22 cellular contexts compared by ENCODE assay signal in the genomic region with DNA sequence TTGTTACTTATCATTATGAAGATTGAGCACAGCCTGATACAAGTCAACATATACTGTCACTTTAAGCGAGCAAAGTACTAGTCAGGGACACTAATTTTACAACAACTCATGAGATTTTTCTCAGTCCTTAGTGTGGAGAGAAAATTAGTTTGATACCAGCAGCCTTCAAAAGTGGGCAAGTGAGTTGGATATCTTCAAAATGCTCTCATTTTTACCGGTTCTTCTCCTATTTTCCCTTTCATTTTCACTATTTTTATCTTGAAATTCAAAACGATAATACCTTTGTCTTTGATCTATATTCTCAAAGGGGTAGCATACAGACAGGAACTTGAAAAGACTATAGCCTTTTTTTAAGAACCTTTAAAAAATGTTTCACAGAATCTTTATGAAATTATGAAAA. TPM values are rescaled to one million over a fixed set of nuclear protein-coding genes. Genes with fewer than 3 reads are reported as not detected.
DNase-seq lines count a peak whose midpoint lies in the region; ATAC-seq lines count a peak whose summit lies in the region.
"Had no signal": no experiment of that assay in that cellular context is flagged by ENCODE, and none has a peak within 500 bp of the region (broad histone marks: within the 10 kb centered on the region; RNA-seq: fewer than 3 reads in every experiment).

No MANE protein-coding gene starts in this region.

- no peak for ATAC-seq in stimulated activated naive CD8-positive, alpha-beta T cell treated with anti-CD3 and anti-CD28 coated beads, Interleukin-15, Interleukin-2, amounts not matched to agents 100 U/mL and 50 U/mL, for 24 hours
- ATAC-seq in HG02852 (IDR thresholded peaks at IDR 0.05; ENCODE audit: unreplicated experiment) = peak; percentile 51
- peak; percentile 44 for ATAC-seq in activated T-helper 17 cell treated with anti-CD3 and anti-CD28 coated beads, Interleukin-2, amount 50 U/mL, for 72 hours (replicated peaks)
- peak; percentile 59 for ATAC-seq in stimulated activated naive CD8-positive, alpha-beta T cell treated with anti-CD3 and anti-CD28 coated beads, Interleukin-15, amount 100 ng/mL, for 72 hours
- no peak for ATAC-seq in GM19328 (IDR thresholded peaks at IDR 0.05; ENCODE audit: unreplicated experiment)
- ATAC-seq: body of pancreas, PC-3, upper lobe of right lung had no signal

- H3K9me3 Mint-ChIP-seq in stimulated activated naive CD8-positive, alpha-beta T cell treated with anti-CD3 and anti-CD28 coated beads, Interleukin-15, Interleukin-2, amounts not matched to agents 100 ng/mL and 50 ng/mL, for 24 hours = no peaks in the 10 kb centered on the region
- no peaks in the 10 kb centered on the region for H3K9me3 Mint-ChIP-seq in activated T-helper 17 cell treated with anti-CD3 and anti-CD28 coated beads, Interleukin-2, amount 50 U/mL, for 72 hours
- no peaks in the 10 kb centered on the region for H3K9me3 Mint-ChIP-seq in stimulated activated naive CD8-positive, alpha-beta T cell treated with anti-CD3 and anti-CD28 coated beads, Interleukin-15, amount 100 ng/mL, for 72 hours
- H3K9me3 Mint-ChIP-seq: endodermal cell had no signal

- H3K36me3 Mint-ChIP-seq in stimulated activated naive CD8-positive, alpha-beta T cell treated with anti-CD3 and anti-CD28 coated beads, Interleukin-15, Interleukin-2, amounts not matched to agents 100 ng/mL and 50 ng/mL, for 24 hours (ENCODE audit: low read depth) = peaks cover 44% of the 10 kb centered on the region
- H3K36me3 Mint-ChIP-seq in activated T-helper 17 cell treated with anti-CD3 and anti-CD28 coated beads, Interleukin-2, amount 50 U/mL, for 72 hours (ENCODE audit: low read depth) = peaks cover 31% of the 10 kb centered on the region

- H3K27me3 Mint-ChIP-seq in stimulated activated naive CD8-positive, alpha-beta T cell treated with anti-CD3 and anti-CD28 coated beads, Interleukin-15, Interleukin-2, amounts not matched to agents 100 ng/mL and 50 ng/mL, for 24 hours = no peaks in the 10 kb centered on the region
- H3K27me3 Mint-ChIP-seq in activated T-helper 17 cell treated with anti-CD3 and anti-CD28 coated beads, Interleukin-2, amount 50 U/mL, for 72 hours = no peaks in the 10 kb centered on the region
- no peaks in the 10 kb centered on the region for H3K27me3 Mint-ChIP-seq in stimulated activated naive CD8-positive, alpha-beta T cell treated with anti-CD3 and anti-CD28 coated beads, Interleukin-15, amount 100 ng/mL, for 72 hours

- peak overlapping the region; percentile 77 for H3K27ac Mint-ChIP-seq in stimulated activated naive CD8-positive, alpha-beta T cell treated with anti-CD3 and anti-CD28 coated beads, Interleukin-15, Interleukin-2, amounts not matched to agents 100 ng/mL and 50 ng/mL, for 24 hours
- H3K27ac Mint-ChIP-seq in activated T-helper 17 cell treated with anti-CD3 and anti-CD28 coated beads, Interleukin-2, amount 50 U/mL, for 72 hours = peak overlapping the region; percentile 80
- peak overlapping the region; percentile 90 to 97 for H3K27ac Mint-ChIP-seq in stimulated activated naive CD8-positive, alpha-beta T cell treated with anti-CD3 and anti-CD28 coated beads, Interleukin-15, amount 100 ng/mL, for 72 hours

- peak overlapping the region; percentile 74 for H3K4me3 Mint-ChIP-seq in stimulated activated naive CD8-positive, alpha-beta T cell treated with anti-CD3 and anti-CD28 coated beads, Interleukin-15, Interleukin-2, amounts not matched to agents 100 ng/mL and 50 ng/mL, for 24 hours
- H3K4me3 Mint-ChIP-seq in activated T-helper 17 cell treated with anti-CD3 and anti-CD28 coated beads, Interleukin-2, amount 50 U/mL, for 72 hours = peak overlapping the region; percentile 54
- H3K4me3 Mint-ChIP-seq in stimulated activated naive CD8-positive, alpha-beta T cell treated with anti-CD3 and anti-CD28 coated beads, Interleukin-15, amount 100 ng/mL, for 72 hours = peak overlapping the region; percentile 61 to 77
- H3K4me3 Mint-ChIP-seq: endodermal cell had no signal

- DNase-seq in stimulated activated naive CD8-positive, alpha-beta T cell treated with anti-CD3 and anti-CD28 coated beads, Interleukin-15, Interleukin-2, amounts not matched to agents 100 U/mL and 50 U/mL, for 24 hours = no peak
- no peak for DNase-seq in stimulated activated naive CD8-positive, alpha-beta T cell treated with anti-CD3 and anti-CD28 coated beads, Interleukin-15, amount 100 ng/mL, for 72 hours
- DNase-seq in NCI-H2227 treated with DMSO at 0.1 percent for 48 hours (lab: John Stamatoyannopoulos, UW) (no peak), NCI-H2196 (lab: John Stamatoyannopoulos, UW; ENCODE audit: unreplicated experiment) (no peak)
- DNase-seq: activated gamma-delta T cell treated with Interleukin-2 at 50 U/mL for 16 hours; body of pancreas; COR-L47; DMS79 treated with DMSO at 0.1 percent for 48 hours; endodermal cell; IMR-90; kidney; NCI-H1436 treated with DMSO at 0.1 percent for 48 hours; NCI-H2171 treated with DMSO at 0.1 percent for 48 hours; NCI-H774; PC-3; SIG-M5; stimulated activated CD4-positive, alpha-beta T cell treated with anti-CD3 and anti-CD28 coated beads, Interleukin-4, amount 100 ng/mL, for 4 hours; upper lobe of right lung had no signal

- H3K4me1 Mint-ChIP-seq in stimulated activated naive CD8-positive, alpha-beta T cell treated with anti-CD3 and anti-CD28 coated beads, Interleukin-15, Interleukin-2, amounts not matched to agents 100 ng/mL and 50 ng/mL, for 24 hours (ENCODE audit: low read depth) = peaks cover 27% of the 10 kb centered on the region
- H3K4me1 Mint-ChIP-seq in activated T-helper 17 cell treated with anti-CD3 and anti-CD28 coated beads, Interleukin-2, amount 50 U/mL, for 72 hours = peaks cover 11% of the 10 kb centered on the region
- H3K4me1 Mint-ChIP-seq in stimulated activated naive CD8-positive, alpha-beta T cell treated with anti-CD3 and anti-CD28 coated beads, Interleukin-15, amount 100 ng/mL, for 72 hours = peaks cover 44% of the 10 kb centered on the region

RNA-seq across cellular contexts. Expression of gene UBXN4, which starts 52.0 kb away (rescaled TPM):
- 100 to 1,000 TPM; 122 to 156 TPM for total RNA-seq in activated T-helper 17 cell treated with anti-CD3 and anti-CD28 coated beads, Interleukin-2, amount 50 U/mL, for 72 hours

Comparison
In these comparisons a context has a peak if more than half of its experiments do, and no peak if none do; other contexts are left out.
1. ATAC-seq: peak in HG02852 (single experiment), activated T-helper 17 cell treated with anti-CD3 and anti-CD28 coated beads, Interleukin-2, amount 50 U/mL, for 72 hours (single experiment) and stimulated activated naive CD8-positive, alpha-beta T cell treated with anti-CD3 and anti-CD28 coated beads, Interleukin-15, amount 100 ng/mL, for 72 hours (single experiment); none in stimulated activated naive CD8-positive, alpha-beta T cell treated with anti-CD3 and anti-CD28 coated beads, Interleukin-15, Interleukin-2, amounts not matched to agents 100 U/mL and 50 U/mL, for 24 hours (single experiment) and GM19328 (single experiment).
2. Peak in every context shown above with its lines, with median percentiles within 50 percentile points of each other: H3K27ac Mint-ChIP-seq and H3K4me3 Mint-ChIP-seq.